12 cellular contexts compared by ENCODE assay signal in genomic region chr6:41768545-41769308, GRCh38. TPM values are rescaled to one million over a fixed set of nuclear protein-coding genes. Genes with fewer than 3 reads are reported as not detected.
DNase-seq lines count a peak whose midpoint lies in the region; ATAC-seq and TF ChIP-seq lines count a peak whose summit lies in the region.
"Had no signal": no experiment of that assay in that cellular context is flagged by ENCODE, and none has a peak within 500 bp of the region (broad histone marks: within the 10 kb centered on the region; RNA-seq: fewer than 3 reads in every experiment).

No MANE protein-coding gene starts in this region.

- H2AFZ ChIP-seq in GM23338 = no peak overlapping the region

- no peak for DNase-seq in CD8-positive, alpha-beta memory T cell
- DNase-seq in GM23338 (ENCODE audit: low spot score) = no peak
- DNase-seq in WTC11 (ENCODE audit: low spot score) = no peak
- no peak for DNase-seq in superior temporal gyrus (ENCODE audit: extremely low spot score)
- DNase-seq: activated CD8-positive, alpha-beta memory T cell treated with anti-CD3 and anti-CD28 coated beads for 24 hours; IMR-90; stimulated activated CD4-positive, alpha-beta T cell treated with anti-CD3 and anti-CD28 coated beads, Interleukin-15, amount 100 ng/mL, for 24 hours had no signal

- H3K36me3 Mint-ChIP-seq in CD8-positive, alpha-beta memory T cell = peaks cover 5 to 33% (median 7%) of the 10 kb centered on the region in 3 donors
- peaks cover 14% of the 10 kb centered on the region for H3K36me3 Mint-ChIP-seq in GM23338 (ENCODE audit: low read depth)
- H3K36me3 Mint-ChIP-seq in WTC11 = peaks cover 5% of the 10 kb centered on the region; the same call in 1 of the 2 replicates

- 82 to 88% methylated on average over 6 to 8 of the region's 10 CpGs for WGBS in mesodermal cell (ENCODE audit: insufficient coverage in 2 of 2), 2 experiments

- no peak overlapping the region for H3K4me3 Mint-ChIP-seq in CD8-positive, alpha-beta memory T cell
- H3K4me3 Mint-ChIP-seq in GM23338 (no peak overlapping the region), WTC11 (no peak overlapping the region)
- H3K4me3 Mint-ChIP-seq: neural crest cell; stimulated activated naive CD8-positive, alpha-beta T cell treated with anti-CD3 and anti-CD28 coated beads, Interleukin-15, Interleukin-2, amounts not matched to agents 100 ng/mL and 50 ng/mL, for 24 hours had no signal

- H3K9me2 ChIP-seq in GM23338 (ENCODE audit: insufficient read depth) = no peaks in the 10 kb centered on the region

- H3K79me2 ChIP-seq in GM23338 (replicated peaks; ENCODE audit: insufficient read depth) = no peaks in the 10 kb centered on the region

- no peak for ATAC-seq in GM23338
- ATAC-seq in WTC11 = no peak
- ATAC-seq in HG03196 (IDR thresholded peaks at IDR 0.05; ENCODE audit: unreplicated experiment) = no peak
- ATAC-seq in GM21528 (IDR thresholded peaks at IDR 0.05; ENCODE audit: low FRiP score, unreplicated experiment) = no peak

- no peaks in the 10 kb centered on the region for H3F3A ChIP-seq in GM23338 (replicated peaks; ENCODE audit: low read depth)

- TF ChIP-seq CTCF in GM23338 (conservative IDR thresholded peaks at IDR 0.05; ENCODE audit: low read depth in 2 of 2) = no peak
- no peak for TF ChIP-seq CTCF in WTC11 (IDR thresholded peaks at IDR 0.05)

- no peaks in the 10 kb centered on the region for H3K9me3 Mint-ChIP-seq in CD8-positive, alpha-beta memory T cell
- H3K9me3 Mint-ChIP-seq in GM23338 (no peaks in the 10 kb centered on the region), WTC11 (no peaks in the 10 kb centered on the region)
- H3K9me3 Mint-ChIP-seq: neural crest cell; stimulated activated naive CD8-positive, alpha-beta T cell treated with anti-CD3 and anti-CD28 coated beads, Interleukin-15, Interleukin-2, amounts not matched to agents 100 ng/mL and 50 ng/mL, for 24 hours had no signal

- no peak overlapping the region for H3K4me3 ChIP-seq in CD8-positive, alpha-beta memory T cell (ENCODE audit: low read length)
- H3K4me3 ChIP-seq in GM23338 = no peak overlapping the region
- H3K4me3 ChIP-seq in mesodermal cell (ENCODE audit: extremely low read depth, insufficient read depth, low read length, poor library complexity, severe bottlenecking) = no peak overlapping the region

- no peaks in the 10 kb centered on the region for H4K20me1 ChIP-seq in GM23338 (replicated peaks; ENCODE audit: insufficient read depth)

- H3K27me3 Mint-ChIP-seq in CD8-positive, alpha-beta memory T cell = peaks cover 0 to 2% of the 10 kb centered on the region in 2 donors
- H3K27me3 Mint-ChIP-seq in GM23338 (ENCODE audit: insufficient read depth, low read depth, poor library complexity) = peaks cover 6% of the 10 kb centered on the region
- H3K27me3 Mint-ChIP-seq in WTC11 (ENCODE audit: low read depth) = no peaks in the 10 kb centered on the region
- H3K27me3 Mint-ChIP-seq: stimulated activated naive CD8-positive, alpha-beta T cell treated with anti-CD3 and anti-CD28 coated beads, Interleukin-15, Interleukin-2, amounts not matched to agents 100 ng/mL and 50 ng/mL, for 24 hours had no signal

- POLR2A ChIA-PET in CD8-positive, alpha-beta memory T cell (lab: Charles Lee) = interaction anchor here (0.5 kb wide), 1 partner anchor 20 kb away, joined by 3 read pairs; no protein-coding TSS in a partner anchor
- POLR2A ChIA-PET in WTC11 (lab: Charles Lee) = interaction anchor here (0.6 kb wide), 1 partner anchor 20 kb away, joined by 4 read pairs; no protein-coding TSS in a partner anchor

- CTCF ChIA-PET in CD8-positive, alpha-beta memory T cell (lab: Charles Lee) = interaction anchor here (1.1 to 1.3 kb wide), 2 partner anchors 13 to 19 kb away, joined by 3 read pairs; partner anchors contain the start of gene TOMM6
- CTCF ChIA-PET in WTC11 (lab: Charles Lee) = interaction anchor here (0.7 to 2.3 kb wide), 3 partner anchors 11 to 63 kb away, joined by 3 to 14 read pairs (median 3); partner anchors contain the start of genes FRS3 and TOMM6

- peaks cover 4% of the 10 kb centered on the region for H3K4me1 ChIP-seq in CD8-positive, alpha-beta memory T cell (ENCODE audit: insufficient read depth, low read length)
- no peaks in the 10 kb centered on the region for H3K4me1 ChIP-seq in GM23338 (ENCODE audit: insufficient read depth)
- peaks cover 24% of the 10 kb centered on the region for H3K4me1 ChIP-seq in mesodermal cell (ENCODE audit: control insufficient read depth, insufficient read depth, low read length, poor library complexity, severe bottlenecking)

- peaks cover 0 to 5% (median 0%) of the 10 kb centered on the region in 3 donors for H3K4me1 Mint-ChIP-seq in CD8-positive, alpha-beta memory T cell
- peaks cover 9% of the 10 kb centered on the region for H3K4me1 Mint-ChIP-seq in GM23338
- H3K4me1 Mint-ChIP-seq in WTC11 = peaks cover 12% of the 10 kb centered on the region

- peak overlapping the region; percentile 24 for H3K27ac ChIP-seq in CD8-positive, alpha-beta memory T cell (ENCODE audit: low read depth, low read length)
- no peak overlapping the region for H3K27ac ChIP-seq in GM23338 (ENCODE audit: low read depth)
- peak overlapping the region; percentile 29 for H3K27ac ChIP-seq in mesodermal cell (ENCODE audit: low read depth, low read length, severe bottlenecking)

- no peak overlapping the region for H3K4me2 ChIP-seq in GM23338

- H3K9me3 ChIP-seq in CD8-positive, alpha-beta memory T cell (ENCODE audit: low read length) = no peaks in the 10 kb centered on the region
- no peaks in the 10 kb centered on the region for H3K9me3 ChIP-seq in mesodermal cell (ENCODE audit: control insufficient read depth, low read length)

- H3K27ac Mint-ChIP-seq in CD8-positive, alpha-beta memory T cell = peak overlapping the region in 1 of 8 donors; percentile 25
- H3K27ac Mint-ChIP-seq in GM23338 = peak overlapping the region; percentile 77
- peak overlapping the region; percentile 71; the same call in 1 of the 2 replicates for H3K27ac Mint-ChIP-seq in WTC11
- H3K27ac Mint-ChIP-seq: stimulated activated naive CD8-positive, alpha-beta T cell treated with anti-CD3 and anti-CD28 coated beads, Interleukin-15, Interleukin-2, amounts not matched to agents 100 ng/mL and 50 ng/mL, for 24 hours had no signal

- H3K27me3 ChIP-seq in CD8-positive, alpha-beta memory T cell (ENCODE audit: insufficient read depth, low read length, poor library complexity, severe bottlenecking) = no peaks in the 10 kb centered on the region
- no peaks in the 10 kb centered on the region for H3K27me3 ChIP-seq in GM23338 (ENCODE audit: insufficient read depth)

- peaks cover 13% of the 10 kb centered on the region for H3K36me3 ChIP-seq in CD8-positive, alpha-beta memory T cell (ENCODE audit: insufficient read depth, low read length)
- H3K36me3 ChIP-seq in GM23338 (ENCODE audit: insufficient read depth) (no peaks in the 10 kb centered on the region; the same call in 1 of the 2 replicates), mesodermal cell (ENCODE audit: control insufficient read depth, insufficient read depth, low read length) (peaks cover 24% of the 10 kb centered on the region)

TF ChIP-seq in WTC11, 78 proteins besides CTCF, POLR2A, EP300 and RAD21 (continues in another document):
- TF ChIP-seq FOXJ3 (CRISPR knock-in tag; IDR thresholded peaks at IDR 0.05; ENCODE audit: borderline replicate concordance) (no peak), ZNF423 (CRISPR knock-in tag; IDR thresholded peaks at IDR 0.05) (no peak)

RNA-seq across cellular contexts. Expression of gene FRS3, which starts 11.0 kb away (rescaled TPM):
- 1 to 10 TPM; 3.7 to 4.0 TPM for total RNA-seq in CD8-positive, alpha-beta memory T cell
- polyA plus RNA-seq in CD8-positive, alpha-beta memory T cell = 4.0 TPM
- 3.3 and 4.9 TPM in 2 replicates for total RNA-seq in GM23338 (2014; rRNA removed; shearing (Covaris generic))
- polyA plus RNA-seq in GM23338 (2016; fragmentation: Nextera tagmentation; extraction: Ambion mirVana) = 1.3 and 2.0 TPM in 2 replicates
- 5.5 to 7.8 TPM (median 6.0 TPM) in 3 replicates for total RNA-seq in WTC11 (2021)
- 10.3 TPM for polyA plus RNA-seq in mesodermal cell (2013, experiment 1 of 2)
- polyA plus RNA-seq in mesodermal cell (2013, experiment 2 of 2) = 8.5 TPM

RNA-seq across cellular contexts. Expression of gene PRICKLE4, which starts 11.9 kb away (rescaled TPM):
- total RNA-seq in CD8-positive, alpha-beta memory T cell = not detected
- not detected for polyA plus RNA-seq in CD8-positive, alpha-beta memory T cell
- 0.66 and 0.89 TPM in 2 replicates for total RNA-seq in GM23338 (2014; rRNA removed; shearing (Covaris generic))
- polyA plus RNA-seq in GM23338 (2016; fragmentation: Nextera tagmentation; extraction: Ambion mirVana) = 0.42 and 0.48 TPM in 2 replicates
- 0.50 to 1.5 TPM (median 0.82 TPM) in 3 replicates for total RNA-seq in WTC11 (2021)
- polyA plus RNA-seq in mesodermal cell (2013, experiment 1 of 2) = 0.74 TPM
- not detected for polyA plus RNA-seq in mesodermal cell (2013, experiment 2 of 2)
- total RNA-seq: IMR-90 had no signal

RNA-seq across cellular contexts. Expression of gene TOMM6, which starts 18.8 kb away (rescaled TPM):
- total RNA-seq in CD8-positive, alpha-beta memory T cell = 100 to 1,000 TPM; 399 to 414 TPM
- 376 TPM for polyA plus RNA-seq in CD8-positive, alpha-beta memory T cell
- 180 and 195 TPM in 2 replicates for total RNA-seq in GM23338 (2014; rRNA removed; shearing (Covaris generic))
- polyA plus RNA-seq in GM23338 (2016; fragmentation: Nextera tagmentation; extraction: Ambion mirVana) = 357 and 372 TPM in 2 replicates
- 219 to 233 TPM (median 228 TPM) in 3 replicates for total RNA-seq in WTC11 (2021)
- 320 TPM for polyA plus RNA-seq in mesodermal cell (2013, experiment 1 of 2)
- polyA plus RNA-seq in mesodermal cell (2013, experiment 2 of 2) = 278 TPM

RNA-seq across cellular contexts. Expression of gene PGC, which starts 21.5 kb away (rescaled TPM):
- total RNA-seq in CD8-positive, alpha-beta memory T cell = not detected
- polyA plus RNA-seq in CD8-positive, alpha-beta memory T cell = not detected
- total RNA-seq in GM23338 (2014; rRNA removed; shearing (Covaris generic)) = not detected in 2 replicates
- not detected in 2 replicates for polyA plus RNA-seq in GM23338 (2016; fragmentation: Nextera tagmentation; extraction: Ambion mirVana)
- total RNA-seq in WTC11 (2021) = 0.55 to 0.63 TPM (median 0.62 TPM) in 3 replicates
- not detected for polyA plus RNA-seq in mesodermal cell (2013, experiment 1 of 2)
- polyA plus RNA-seq in mesodermal cell (2013, experiment 2 of 2) = not detected
- total RNA-seq: IMR-90, neural crest cell had no signal
- polyA plus RNA-seq: IMR-90 had no signal

RNA-seq across cellular contexts. Expression of gene TFEB, which starts 33.3 kb away (rescaled TPM):
- 10 to 100 TPM; 12.0 to 12.5 TPM for total RNA-seq in CD8-positive, alpha-beta memory T cell
- polyA plus RNA-seq in CD8-positive, alpha-beta memory T cell = 18.8 TPM
- 1.7 and 4.3 TPM in 2 replicates for total RNA-seq in GM23338 (2014; rRNA removed; shearing (Covaris generic))
- polyA plus RNA-seq in GM23338 (2016; fragmentation: Nextera tagmentation; extraction: Ambion mirVana) = 1.1 and 1.3 TPM in 2 replicates
- 3.1 to 3.9 TPM (median 3.3 TPM) in 3 replicates for total RNA-seq in WTC11 (2021)
- 3.4 TPM for polyA plus RNA-seq in mesodermal cell (2013, experiment 1 of 2)
- 4.1 TPM for polyA plus RNA-seq in mesodermal cell (2013, experiment 2 of 2)
